In genomic region chr11:67239795-67240574, GRCh38 we compare ENCODE assay signal across 8 cellular contexts. TPM values are rescaled to one million over a fixed set of nuclear protein-coding genes. Genes with fewer than 3 reads are reported as not detected.
DNase-seq lines count a peak whose midpoint lies in the region; ATAC-seq and TF ChIP-seq lines count a peak whose summit lies in the region.

No MANE protein-coding gene starts in this region.

- peak; percentile 88 for ATAC-seq in GM21723 (IDR thresholded peaks at IDR 0.05; ENCODE audit: unreplicated experiment)
- ATAC-seq in esophagus mucosa = peak; percentile 98

- peak overlapping the region; percentile 56 to 95 for H3K4me3 ChIP-seq in muscle layer of colon (ENCODE audit: low read depth in 1 of 2, low read length in 2 of 2)

- peaks cover 39% of the 10 kb centered on the region for H3K4me1 ChIP-seq in muscle layer of colon (ENCODE audit: insufficient read depth, low read length)

- H3K27me3 ChIP-seq in muscle layer of colon (ENCODE audit: control insufficient read depth in 1 of 2, insufficient read depth in 2 of 2, low read length in 2 of 2) = no peaks in the 10 kb centered on the region

- no peaks in the 10 kb centered on the region for H3K9me3 ChIP-seq in muscle layer of colon (ENCODE audit: low read length)

- H3K36me3 ChIP-seq in muscle layer of colon (ENCODE audit: insufficient read depth, low read length) = peaks cover 23% of the 10 kb centered on the region

- peak; percentile 99 for DNase-seq in DMS53 treated with DMSO at 0.1 percent for 48 hours (lab: John Stamatoyannopoulos, UW; ENCODE audit: unreplicated experiment)
- peak; percentile 96 for DNase-seq in KG1 (lab: John Stamatoyannopoulos, UW)
- DNase-seq in activated T-cell treated with anti-CD3 and anti-CD28 coated beads, Interleukin-2, amount 50 U/mL, for 48 hours = peak; percentile 93 to 96
- DNase-seq in stimulated activated CD8-positive, alpha-beta memory T cell treated with anti-CD3 and anti-CD28 coated beads, Interleukin-7, amount 100 ng/mL, for 1 hour (ENCODE audit: low read depth in 2 of 2) = peak; percentile 83 to 86

- peak overlapping the region; percentile 100 for H3K9ac ChIP-seq in muscle layer of colon (ENCODE audit: low read length)

- peak overlapping the region; percentile 86 for H3K27ac ChIP-seq in muscle layer of colon (ENCODE audit: low read depth, low read length)

TF ChIP-seq in PFSK-1, 5 proteins besides CTCF, POLR2A, EP300 and RAD21:
- TF ChIP-seq REST (IDR thresholded peaks at IDR 0.05; ENCODE audit: insufficient read depth in 1 of 2, low read depth in 2 of 2, low read length in 2 of 2) = peak; percentile 73 to 83
- peak; percentile 95 for TF ChIP-seq FOXP2 (optimal IDR thresholded peaks at IDR 0.05; ENCODE audit: borderline replicate concordance, extremely low read depth, extremely low read length, insufficient read depth)
- TF ChIP-seq SIN3A (IDR thresholded peaks at IDR 0.05; ENCODE audit: borderline replicate concordance, insufficient read depth, low read length) = peak; percentile 97
- peak; percentile 100 for TF ChIP-seq TAF1 (IDR thresholded peaks at IDR 0.05; ENCODE audit: borderline replicate concordance, insufficient read depth, low read length)
- TF ChIP-seq POLR2AphosphoS5 (IDR thresholded peaks at IDR 0.05; ENCODE audit: low read depth, low read length) = peak; percentile 99

RNA-seq across cellular contexts. Expression of gene GRK2, which starts 26.3 kb away (rescaled TPM):
- 195 TPM for polyA plus RNA-seq in PFSK-1 (2012; ENCODE audit: insufficient read length, low read depth)
- 61.6 TPM for total RNA-seq in esophagus mucosa

RNA-seq across cellular contexts. Expression of gene ANKRD13D, which starts 49.1 kb away (rescaled TPM):
- polyA plus RNA-seq in PFSK-1 (2012; ENCODE audit: insufficient read length, low read depth) = 84.1 TPM
- 45.2 TPM for total RNA-seq in esophagus mucosa

Comparison
In these comparisons a context has a peak if more than half of its experiments do, and no peak if none do; other contexts are left out.
1. Peak in every context shown above with its lines: DNase-seq, ATAC-seq, H3K4me3 ChIP-seq and H3K27ac ChIP-seq.